In genomic region chr11:130861902-130862552, GRCh38 we compare ENCODE assay signal across 8 cellular contexts. TPM values are rescaled to one million over a fixed set of nuclear protein-coding genes. Genes with fewer than 3 reads are reported as not detected.
DNase-seq lines count a peak whose midpoint lies in the region; ATAC-seq and TF ChIP-seq lines count a peak whose summit lies in the region.

No MANE protein-coding gene starts in this region.

- TF ChIP-seq CTCF in BJ (IDR thresholded peaks at IDR 0.05; ENCODE audit: insufficient read depth, low read depth, low read length), result peak; percentile 99

- H3K4me3 ChIP-seq in BJ (ENCODE audit: low read depth, low read length), result no peak overlapping the region

- H3K27me3 ChIP-seq in BJ (ENCODE audit: control insufficient read depth, insufficient read depth, low read length), result no peaks in the 10 kb centered on the region

- DNase-seq in BJ (ENCODE audit: low read depth) (no peak), NCI-H510A (lab: John Stamatoyannopoulos, UW) (peak; percentile 27), cerebellum (ENCODE audit: low spot score) (peak; percentile 80), left kidney (ENCODE audit: low read depth, low spot score) (peak; percentile 97)
- DNase-seq in activated CD4-positive, alpha-beta T cell treated with anti-CD3 and anti-CD28 coated beads for 24 hours (ENCODE audit: low read depth in 2 of 2), result peak; percentile 78
- peak; percentile 85 to 87 for DNase-seq in stimulated activated CD4-positive, alpha-beta T cell treated with anti-CD3 and anti-CD28 coated beads, Interleukin-2, amount 100 ng/mL, for 48 hours

- ATAC-seq in GM19328 (IDR thresholded peaks at IDR 0.05; ENCODE audit: unreplicated experiment) (peak; percentile 65), HG03442 (IDR thresholded peaks at IDR 0.05; ENCODE audit: unreplicated experiment) (peak; percentile 71)

- CTCF ChIA-PET in BJ (lab: Yijun Ruan, JAX), result interaction anchor here (0.6 to 16.9 kb wide), 87 partner anchors 9 to 1073 kb away, joined by 3 to 421 read pairs (median 5); partner anchors contain the start of genes ADAMTS15, ADAMTS8 and SNX19

- H3K36me3 ChIP-seq in BJ (ENCODE audit: control insufficient read depth, insufficient read depth, low read length), result no peaks in the 10 kb centered on the region

- POLR2A ChIA-PET in BJ (lab: Charles Lee), result no interaction called here

RNA-seq across cellular contexts. Expression of gene SNX19, which starts 54.3 kb away (rescaled TPM):
- 85.4 and 99.9 TPM in 2 replicates for polyA plus RNA-seq in BJ (2011; rRNA removed)
- 138 and 172 TPM in 2 replicates for polyA minus RNA-seq in BJ (2011; rRNA and poly(A)+ RNA removed)
- 49.6 TPM for total RNA-seq in cerebellum
